ENCODE assay signal across 8 cellular contexts in the genomic region with DNA sequence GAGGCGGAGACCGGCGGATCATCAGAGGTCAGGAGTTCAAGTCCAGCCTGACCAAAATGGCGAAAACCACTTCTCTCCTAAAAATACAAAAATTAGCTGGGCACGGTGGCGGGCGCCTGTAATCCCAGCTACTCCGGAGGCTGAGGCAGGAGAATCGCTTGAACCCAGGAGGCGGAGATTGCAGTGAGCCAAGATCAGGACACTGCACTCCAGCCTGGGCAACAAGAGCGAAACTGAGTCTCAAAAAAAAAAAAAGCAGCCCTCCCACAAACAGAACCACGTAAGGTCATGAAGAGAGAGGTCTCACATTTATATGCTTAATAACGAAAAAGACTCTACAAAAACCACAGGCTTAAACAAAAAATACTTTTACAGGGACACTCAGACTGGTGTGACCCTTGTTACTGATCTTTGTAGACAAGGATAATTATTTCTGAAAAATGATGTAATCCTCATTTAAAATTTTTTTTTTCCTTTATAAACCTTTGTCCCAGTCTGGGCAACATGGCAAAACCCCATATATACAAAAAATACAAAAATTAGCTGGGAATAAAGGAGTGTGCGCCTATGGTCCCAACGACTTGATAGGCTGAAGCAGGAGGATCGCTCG. TPM values are rescaled to one million over a fixed set of nuclear protein-coding genes. Genes with fewer than 3 reads are reported as not detected.
DNase-seq lines count a peak whose midpoint lies in the region; ATAC-seq and TF ChIP-seq lines count a peak whose summit lies in the region.

No MANE protein-coding gene starts in this region.

- H3K79me2 ChIP-seq in PC-3 (ENCODE audit: low read length): peaks cover 35% of the 10 kb centered on the region

- POLR2A ChIA-PET in PC-3 (lab: Charles Lee; ENCODE audit: unreplicated experiment): no interaction called here

- H3K36me3 ChIP-seq in PC-3 (ENCODE audit: low read depth, low read length) (no peaks in the 10 kb centered on the region), neutrophil (no peaks in the 10 kb centered on the region)

- no peaks in the 10 kb centered on the region for H3F3A ChIP-seq in PC-3 (ENCODE audit: low read length, unreplicated experiment)

- H2AFZ ChIP-seq in PC-3 (ENCODE audit: low read length): peak overlapping the region; percentile 94

- no peak for TF ChIP-seq CTCF in C4-2B (conservative IDR thresholded peaks at IDR 0.05)
- no peak for TF ChIP-seq CTCF in PC-3 (conservative IDR thresholded peaks at IDR 0.05; ENCODE audit: low read depth, low read length)
- no peak for TF ChIP-seq CTCF in epithelial cell of esophagus (IDR thresholded peaks at IDR 0.05; ENCODE audit: insufficient read depth, low read depth, low read length, missing control alignments)
- no peak for TF ChIP-seq CTCF in neutrophil (IDR thresholded peaks at IDR 0.05)

- DNase-seq in PC-3 (no peak), epithelial cell of esophagus (ENCODE audit: low read depth) (no peak), SK-N-DZ (ENCODE audit: low spot score) (no peak)
- DNase-seq in stimulated activated CD4-positive, alpha-beta T cell treated with anti-CD3 and anti-CD28 coated beads, Interleukin-2, amount 100 ng/mL, for 24 hours: no peak

- H3K27ac ChIP-seq in C4-2B: peak overlapping the region; percentile 74
- H3K27ac ChIP-seq in PC-3 (ENCODE audit: low read length): peak overlapping the region; percentile 68; the same call in 1 of the 2 replicates
- peak overlapping the region; percentile 66 for H3K27ac ChIP-seq in neutrophil

- CTCF ChIA-PET in PC-3 (lab: Charles Lee): no interaction called here

- TSS peak; percentile 85 for BruUV-seq in PC-3 (replicated peaks; lab: Mats Ljungman, UMichigan)

- peak overlapping the region; percentile 82 for H3K9ac ChIP-seq in PC-3 (ENCODE audit: low read length)

- no peaks in the 10 kb centered on the region for H3K9me3 ChIP-seq in PC-3 (ENCODE audit: low read length)
- H3K9me3 ChIP-seq in neutrophil: peaks cover 5% of the 10 kb centered on the region

- H3K4me2 ChIP-seq in PC-3 (ENCODE audit: low read length): peak overlapping the region; percentile 84

- intact Hi-C loops in PC-3 (cut with micrococcal nuclease): no loop called here

- H3K27me3 ChIP-seq in PC-3 (ENCODE audit: low read length): no peaks in the 10 kb centered on the region
- no peaks in the 10 kb centered on the region for H3K27me3 ChIP-seq in neutrophil

- H3K4me1 ChIP-seq in PC-3 (ENCODE audit: insufficient read depth, low read length) (peaks cover 9% of the 10 kb centered on the region; the same call in 1 of the 2 replicates), neutrophil (ENCODE audit: control insufficient read depth in 1 of 2, insufficient read depth in 1 of 2, low read depth in 1 of 2, low read length in 1 of 2) (peaks cover 36 to 38% of the 10 kb centered on the region in 2 experiments)

- H4K20me1 ChIP-seq in PC-3 (ENCODE audit: low read length): no peaks in the 10 kb centered on the region

- H3K4me3 ChIP-seq in PC-3 (ENCODE audit: low read length) (peak overlapping the region; percentile 74), epithelial cell of esophagus (ENCODE audit: low read length) (peak overlapping the region; percentile 91), neutrophil (ENCODE audit: low read depth in 1 of 2, low read length in 1 of 2) (peak overlapping the region; percentile 73 to 88)

- ATAC-seq in PC-3 (no peak), HG03520 (IDR thresholded peaks at IDR 0.05; ENCODE audit: unreplicated experiment) (no peak), GM19452 (IDR thresholded peaks at IDR 0.05; ENCODE audit: unreplicated experiment) (no peak)

- H3K9me2 ChIP-seq in PC-3 (replicated peaks; ENCODE audit: low read length): no peaks in the 10 kb centered on the region

RNA-seq across cellular contexts. Expression of gene ZNF77, which starts 0.9 kb away (rescaled TPM):
- 2.1 and 5.1 TPM in 2 replicates for total RNA-seq in PC-3 (2014; rRNA removed)
- 7.0 and 7.5 TPM in 2 replicates for polyA plus RNA-seq in SK-N-DZ (2014; cell fraction: cytosol; rRNA removed)
- polyA plus RNA-seq in SK-N-DZ (2014; cell fraction: nucleus; rRNA removed): 8.0 and 8.9 TPM in 2 replicates

RNA-seq across cellular contexts. Expression of gene TLE6, which starts 31.7 kb away (rescaled TPM):
- total RNA-seq in PC-3 (2014; rRNA removed): 1.9 and 4.1 TPM in 2 replicates
- polyA plus RNA-seq in SK-N-DZ (2014; cell fraction: cytosol; rRNA removed): 2.8 and 4.7 TPM in 2 replicates
- 5.8 and 6.5 TPM in 2 replicates for polyA plus RNA-seq in SK-N-DZ (2014; cell fraction: nucleus; rRNA removed)

RNA-seq across cellular contexts. Expression of gene ZNF57, which starts 45.0 kb away (rescaled TPM):
- 1.6 and 3.3 TPM in 2 replicates for total RNA-seq in PC-3 (2014; rRNA removed)
- 5.2 and 5.3 TPM in 2 replicates for polyA plus RNA-seq in SK-N-DZ (2014; cell fraction: cytosol; rRNA removed)
- 2.6 and 4.0 TPM in 2 replicates for polyA plus RNA-seq in SK-N-DZ (2014; cell fraction: nucleus; rRNA removed)
